ENCODE assay signal across 11 cellular contexts in the genomic region with DNA sequence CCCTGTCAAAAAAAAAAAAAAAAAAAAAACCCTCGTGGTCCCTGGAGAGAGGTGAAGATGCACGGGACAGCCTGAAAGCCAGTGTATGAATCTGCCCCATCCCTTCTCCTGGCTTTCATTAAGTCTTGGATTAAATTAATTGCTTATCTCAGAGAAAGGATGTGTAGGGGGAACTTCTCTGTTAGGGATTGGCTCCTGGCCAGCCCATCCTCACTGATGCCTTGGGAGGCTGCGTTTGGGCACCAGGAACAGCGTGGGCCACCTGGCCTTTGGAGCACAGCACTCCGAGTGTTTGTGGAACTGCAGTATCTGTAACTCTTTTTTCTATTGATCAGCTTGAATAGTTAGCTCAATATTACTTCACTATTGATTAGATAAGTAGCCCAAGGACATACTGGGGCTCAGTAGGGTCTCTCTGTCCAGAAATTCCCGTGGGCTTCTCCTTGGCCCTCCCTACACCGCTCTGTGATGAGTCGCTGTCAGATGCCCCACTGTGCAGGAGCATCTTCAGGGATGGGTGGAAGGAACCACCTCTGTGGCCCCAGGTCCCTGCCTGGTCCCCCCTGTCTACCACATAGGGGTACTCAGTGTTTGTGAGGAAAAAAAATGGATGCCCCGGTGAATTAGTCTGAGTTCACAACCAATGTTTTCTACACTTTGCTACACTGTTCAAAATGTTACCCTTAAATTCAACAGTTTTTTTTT. TPM values are rescaled to one million over a fixed set of nuclear protein-coding genes. Genes with fewer than 3 reads are reported as not detected.
DNase-seq lines count a peak whose midpoint lies in the region; ATAC-seq lines count a peak whose summit lies in the region.
"Had no signal": no experiment of that assay in that cellular context is flagged by ENCODE, and none has a peak within 500 bp of the region (broad histone marks: within the 10 kb centered on the region; RNA-seq: fewer than 3 reads in every experiment).

No MANE protein-coding gene starts in this region.

- DNase-seq in DMS 273 (lab: John Stamatoyannopoulos, UW; ENCODE audit: unreplicated experiment) = peak; percentile 27
- no peak for DNase-seq in DMS 273 treated with DMSO at 0.1 percent for 48 hours (lab: John Stamatoyannopoulos, UW)
- DNase-seq in COLO668 (lab: John Stamatoyannopoulos, UW; ENCODE audit: unreplicated experiment) = peak; percentile 8
- DNase-seq in activated T-helper 2 cell treated with anti-CD3 and anti-CD28 coated beads, Interferon-gamma antibody, Interleukin-2, Interleukin-4, amounts not matched to agents 10 μg/mL and 5 μg/mL and 100 μg/mL, durations not matched to agents 14 hours and 24 hours and 36 hours (ENCODE audit: low spot score) = no peak
- DNase-seq in natural killer cell treated with Interleukin-12 subunit alpha and Interleukin-12 subunit beta and Interleukin-15 and Interleukin-18, amount 100 ng/mL, for 72 hours (ENCODE audit: low spot score) = no peak
- no peak for DNase-seq in amniotic stem cell (lab: John Stamatoyannopoulos, UW)
- DNase-seq in AG08395 (ENCODE audit: low spot score) = no peak
- DNase-seq: Calu3, NCI-H345, tibial artery had no signal

- no peak overlapping the region for H3K27ac Mint-ChIP-seq in activated T-helper 2 cell treated with anti-CD3 and anti-CD28 coated beads, Interferon-gamma antibody, Interleukin-2, Interleukin-4, amounts not matched to agents 10 μg/mL and 5 μg/mL and 100 μg/mL, durations not matched to agents 14 hours and 24 hours and 36 hours
- H3K27ac Mint-ChIP-seq in natural killer cell treated with Interleukin-12 subunit alpha and Interleukin-12 subunit beta and Interleukin-15 and Interleukin-18, amount 100 ng/mL, for 72 hours = no peak overlapping the region

- no peaks in the 10 kb centered on the region for H3K9me3 Mint-ChIP-seq in activated T-helper 2 cell treated with anti-CD3 and anti-CD28 coated beads, Interferon-gamma antibody, Interleukin-2, Interleukin-4, amounts not matched to agents 10 μg/mL and 5 μg/mL and 100 μg/mL, durations not matched to agents 14 hours and 24 hours and 36 hours
- H3K9me3 Mint-ChIP-seq in natural killer cell treated with Interleukin-12 subunit alpha and Interleukin-12 subunit beta and Interleukin-15 and Interleukin-18, amount 100 ng/mL, for 72 hours = no peaks in the 10 kb centered on the region

- H3K4me1 Mint-ChIP-seq in activated T-helper 2 cell treated with anti-CD3 and anti-CD28 coated beads, Interferon-gamma antibody, Interleukin-2, Interleukin-4, amounts not matched to agents 10 μg/mL and 5 μg/mL and 100 μg/mL, durations not matched to agents 14 hours and 24 hours and 36 hours (ENCODE audit: low read depth) = peaks cover 72% of the 10 kb centered on the region
- H3K4me1 Mint-ChIP-seq in natural killer cell treated with Interleukin-12 subunit alpha and Interleukin-12 subunit beta and Interleukin-15 and Interleukin-18, amount 100 ng/mL, for 72 hours (ENCODE audit: low read depth in 2 of 2) = peaks cover 59 to 73% of the 10 kb centered on the region in 2 donors

- no peak for ATAC-seq in natural killer cell treated with Interleukin-12 subunit alpha and Interleukin-12 subunit beta and Interleukin-15 and Interleukin-18, amount 100 ng/mL, for 72 hours
- ATAC-seq in HG03520 (IDR thresholded peaks at IDR 0.05; ENCODE audit: unreplicated experiment) = no peak

- intact Hi-C loops in activated T-helper 2 cell treated with anti-CD3 and anti-CD28 coated beads, Interferon-gamma antibody, Interleukin-2, Interleukin-4, amounts not matched to agents 10 μg/mL and 5 μg/mL and 100 μg/mL, durations not matched to agents 14 hours and 24 hours and 36 hours (cut with micrococcal nuclease) = loop anchor here (5.0 kb wide), 1 partner anchor 179 kb away; no protein-coding TSS in a partner anchor

- peaks cover 41% of the 10 kb centered on the region for H3K36me3 Mint-ChIP-seq in activated T-helper 2 cell treated with anti-CD3 and anti-CD28 coated beads, Interferon-gamma antibody, Interleukin-2, Interleukin-4, amounts not matched to agents 10 μg/mL and 5 μg/mL and 100 μg/mL, durations not matched to agents 14 hours and 24 hours and 36 hours (ENCODE audit: low read depth)
- no peaks in the 10 kb centered on the region for H3K36me3 Mint-ChIP-seq in natural killer cell treated with Interleukin-12 subunit alpha and Interleukin-12 subunit beta and Interleukin-15 and Interleukin-18, amount 100 ng/mL, for 72 hours

- peak overlapping the region; percentile 97 for H3K4me3 Mint-ChIP-seq in activated T-helper 2 cell treated with anti-CD3 and anti-CD28 coated beads, Interferon-gamma antibody, Interleukin-2, Interleukin-4, amounts not matched to agents 10 μg/mL and 5 μg/mL and 100 μg/mL, durations not matched to agents 14 hours and 24 hours and 36 hours (ENCODE audit: low read depth)
- H3K4me3 Mint-ChIP-seq in natural killer cell treated with Interleukin-12 subunit alpha and Interleukin-12 subunit beta and Interleukin-15 and Interleukin-18, amount 100 ng/mL, for 72 hours = peak overlapping the region; percentile 56

- no peaks in the 10 kb centered on the region for H3K27me3 Mint-ChIP-seq in activated T-helper 2 cell treated with anti-CD3 and anti-CD28 coated beads, Interferon-gamma antibody, Interleukin-2, Interleukin-4, amounts not matched to agents 10 μg/mL and 5 μg/mL and 100 μg/mL, durations not matched to agents 14 hours and 24 hours and 36 hours (ENCODE audit: low read depth)
- H3K27me3 Mint-ChIP-seq in natural killer cell treated with Interleukin-12 subunit alpha and Interleukin-12 subunit beta and Interleukin-15 and Interleukin-18, amount 100 ng/mL, for 72 hours = peaks cover 0 to 3% of the 10 kb centered on the region in 2 donors

RNA-seq across cellular contexts. Expression of a gene that starts 2.0 kb away (rescaled TPM):
- total RNA-seq in activated T-helper 2 cell treated with anti-CD3 and anti-CD28 coated beads, Interferon-gamma antibody, Interleukin-2, Interleukin-4, amounts not matched to agents 10 μg/mL and 5 μg/mL and 100 μg/mL, durations not matched to agents 14 hours and 24 hours and 36 hours = 57.2 and 66.0 TPM in 2 replicates
- total RNA-seq in natural killer cell treated with Interleukin-12 subunit alpha and Interleukin-12 subunit beta and Interleukin-15 and Interleukin-18, amount 100 ng/mL, for 72 hours = 10 to 100 TPM in 1 of 2 donors, 1 to 10 TPM in 1; 6.3 to 15.2 TPM

Comparison
In these comparisons a context has a peak if more than half of its experiments do, and no peak if none do; other contexts are left out.
1. DNase-seq: peak in DMS 273 (single experiment) and COLO668 (single experiment); none in DMS 273 treated with DMSO at 0.1 percent for 48 hours (single experiment), activated T-helper 2 cell treated with anti-CD3 and anti-CD28 coated beads, Interferon-gamma antibody, Interleukin-2, Interleukin-4, amounts not matched to agents 10 μg/mL and 5 μg/mL and 100 μg/mL, durations not matched to agents 14 hours and 24 hours and 36 hours (single experiment), natural killer cell treated with Interleukin-12 subunit alpha and Interleukin-12 subunit beta and Interleukin-15 and Interleukin-18, amount 100 ng/mL, for 72 hours (single experiment), amniotic stem cell (single experiment) and AG08395 (single experiment).